In genomic region chr13:90752070-90752469, GRCh38 we compare ENCODE assay signal across 28 cellular contexts.
"Had no signal": no experiment of that assay in that cellular context is flagged by ENCODE, and none has a peak within 500 bp of the region (broad histone marks: within the 10 kb centered on the region; RNA-seq: fewer than 3 reads in every experiment).

No MANE protein-coding gene starts in this region.

- H3K4me2 ChIP-seq: neural progenitor cell had no signal

- H3K27me3 ChIP-seq: neural progenitor cell, ovary, right lobe of liver, sigmoid colon, stomach, thyroid gland, tibial nerve, upper lobe of left lung, vagina had no signal

- H3K36me3 ChIP-seq: neural progenitor cell, ovary, right lobe of liver, sigmoid colon, stomach, thoracic aorta, thyroid gland, tibial nerve, upper lobe of left lung, vagina had no signal

- H3K4me3 ChIP-seq: neural progenitor cell, ovary, psoas muscle, right lobe of liver, sigmoid colon, stomach, thoracic aorta, thyroid gland, tibial nerve, upper lobe of left lung, vagina had no signal

- H3K79me2 ChIP-seq: parathyroid adenoma had no signal

- H3K4me1 ChIP-seq: neural progenitor cell, parathyroid adenoma, psoas muscle, right lobe of liver, sigmoid colon, stomach, upper lobe of left lung, vagina had no signal

- DNase-seq: naive thymus-derived CD8-positive, alpha-beta T cell; nephron progenitor cell; occipital lobe; ovary; posterior cingulate gyrus; psoas muscle; right cardiac atrium; right lobe of liver; sigmoid colon; small intestine; stimulated activated CD4-positive, alpha-beta T cell treated with anti-CD3 and anti-CD28 coated beads, Interleukin-15, amount 100 ng/mL, for 24 hours; stimulated activated CD4-positive, alpha-beta T cell treated with anti-CD3 and anti-CD28 coated beads, Interleukin-2, amount 100 ng/mL, for 24 hours; stimulated activated CD4-positive, alpha-beta T cell treated with anti-CD3 and anti-CD28 coated beads, Interleukin-2, amount 100 ng/mL, for 48 hours; stimulated activated CD4-positive, alpha-beta T cell treated with anti-CD3 and anti-CD28 coated beads, Interleukin-4, amount 100 ng/mL, for 24 hours; stimulated activated naive B cell treated with anti-CD40 and anti-IgM and Interleukin-4, amounts not matched to agents 10 μg/mL and 1 μg/mL and 100 μg/mL, for 72 hours; stimulated activated naive CD4-positive, alpha-beta T cell treated with Interleukin-2 at 50 U/mL for 16 hours; stomach; thyroid gland; trophoblast cell; upper lobe of left lung had no signal

- H3K9ac ChIP-seq: neural progenitor cell, parathyroid adenoma had no signal

- H3K27ac ChIP-seq: neural progenitor cell, ovary, parathyroid adenoma, psoas muscle, right lobe of liver, sigmoid colon, stomach, thoracic aorta, thyroid gland, tibial nerve, upper lobe of left lung, vagina had no signal

- ATAC-seq: naive thymus-derived CD8-positive, alpha-beta T cell; natural killer cell treated with Interleukin-12 subunit alpha and Interleukin-12 subunit beta and Interleukin-15 and Interleukin-18, amount 100 ng/mL, for 72 hours; psoas muscle; right cardiac atrium; right lobe of liver; stimulated activated effector memory CD8-positive, alpha-beta T cell treated with anti-CD3 and anti-CD28 coated beads, Interleukin-12 subunit alpha, Interleukin-12 subunit beta, amount 100 ng/mL, for 72 hours; stimulated activated naive B cell treated with anti-CD40 and anti-IgM and Interleukin-4, amounts not matched to agents 10 μg/mL and 1 μg/mL and 100 μg/mL, for 72 hours had no signal

- H2AFZ ChIP-seq: neural progenitor cell, parathyroid adenoma had no signal

- H3K9me3 ChIP-seq: ovary, psoas muscle, right lobe of liver, sigmoid colon, stomach, thoracic aorta, thyroid gland, tibial nerve, upper lobe of left lung, vagina had no signal

- FAIRE-seq: small intestine, urothelium cell line had no signal
